In genomic region chr3:17639765-17640164, GRCh38 we compare ENCODE assay signal across 9 cellular contexts.
A peak's percentile ranks its signal among the peaks of the same experiment; 100 is the strongest.
DNase-seq lines count a peak whose midpoint lies in the region; ATAC-seq and TF ChIP-seq lines count a peak whose summit lies in the region.
"Had no signal": no experiment of that assay in that cellular context is flagged by ENCODE, and none has a peak within 500 bp of the region (broad histone marks: within the 10 kb centered on the region; RNA-seq: fewer than 3 reads in every experiment).

No MANE protein-coding gene starts in this region.

- H3K27ac Mint-ChIP-seq in osteocyte (ENCODE audit: unreplicated experiment): peak overlapping the region; percentile 87

- no peak overlapping the region for H3K4me3 ChIP-seq in choroid plexus epithelial cell (ENCODE audit: low read depth, low read length)

- peak; percentile 75 for DNase-seq in GM04504 (ENCODE audit: low read depth)
- peak; percentile 75 for DNase-seq in NCI-H2029 (lab: John Stamatoyannopoulos, UW)
- DNase-seq in choroid plexus epithelial cell (ENCODE audit: low read depth): peak; percentile 89
- DNase-seq in osteocyte (ENCODE audit: extremely low spot score, unreplicated experiment): no peak
- DNase-seq in NCI-H128 (lab: John Stamatoyannopoulos, UW; ENCODE audit: unreplicated experiment): no peak
- DNase-seq in caudate nucleus (lab: John Stamatoyannopoulos, UW): no peak
- DNase-seq: stimulated activated naive CD8-positive, alpha-beta T cell treated with anti-CD3 and anti-CD28 coated beads, Interleukin-15, Interleukin-2, amounts not matched to agents 100 U/mL and 50 U/mL, for 24 hours had no signal

- ATAC-seq in HG02870 (IDR thresholded peaks at IDR 0.05; ENCODE audit: unreplicated experiment): no peak
- ATAC-seq in HG02852 (IDR thresholded peaks at IDR 0.05; ENCODE audit: unreplicated experiment): no peak
- ATAC-seq: stimulated activated naive CD8-positive, alpha-beta T cell treated with anti-CD3 and anti-CD28 coated beads, Interleukin-15, Interleukin-2, amounts not matched to agents 100 U/mL and 50 U/mL, for 24 hours had no signal

- H3K27me3 Mint-ChIP-seq in osteocyte (ENCODE audit: unreplicated experiment): no peaks in the 10 kb centered on the region

- H3K4me1 Mint-ChIP-seq in osteocyte (ENCODE audit: unreplicated experiment): peaks cover 71% of the 10 kb centered on the region

- no peaks in the 10 kb centered on the region for H3K9me3 Mint-ChIP-seq in osteocyte (ENCODE audit: unreplicated experiment)

- no peak for TF ChIP-seq CTCF in choroid plexus epithelial cell (conservative IDR thresholded peaks at IDR 0.05; ENCODE audit: low read depth, low read length)
- no peak for TF ChIP-seq CTCF in osteocyte (IDR thresholded peaks at IDR 0.05)

- H3K4me3 Mint-ChIP-seq in osteocyte (ENCODE audit: unreplicated experiment): no peak overlapping the region

- no peaks in the 10 kb centered on the region for H3K36me3 Mint-ChIP-seq in osteocyte (ENCODE audit: unreplicated experiment)

- no peak overlapping the region for H3K27ac ChIP-seq in caudate nucleus (ENCODE audit: low read depth, low read length)

Comparison
In these comparisons a context has a peak if more than half of its experiments do, and no peak if none do; other contexts are left out.
1. DNase-seq: peak in GM04504 (single experiment), NCI-H2029 (single experiment) and choroid plexus epithelial cell (single experiment); none in osteocyte (single experiment), NCI-H128 (single experiment) and caudate nucleus (0 of 61).